Comparison of ENCODE assay signal across 15 cellular contexts in the genomic region with DNA sequence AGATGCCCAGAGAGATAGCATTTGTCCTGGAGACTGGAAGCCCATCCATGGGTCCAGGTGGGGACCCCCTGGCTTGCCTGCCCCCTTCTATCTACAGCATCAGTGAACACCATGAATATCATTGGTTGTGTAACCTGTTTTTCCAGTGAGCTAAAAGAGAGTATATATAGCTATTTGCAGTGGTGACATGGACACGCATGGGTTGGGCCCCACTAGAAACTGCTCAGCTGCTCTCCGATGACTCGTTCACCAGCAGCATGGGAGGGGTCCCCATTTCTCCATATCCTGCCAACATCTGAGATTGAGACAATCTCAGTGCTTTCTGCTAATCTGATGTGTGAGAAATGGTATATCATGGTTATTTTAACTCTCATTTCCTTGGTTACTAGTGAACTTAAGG. TPM values are rescaled to one million over a fixed set of nuclear protein-coding genes. Genes with fewer than 3 reads are reported as not detected.
DNase-seq lines count a peak whose midpoint lies in the region; ATAC-seq and TF ChIP-seq lines count a peak whose summit lies in the region.
"Had no signal": no experiment of that assay in that cellular context is flagged by ENCODE, and none has a peak within 500 bp of the region (broad histone marks: within the 10 kb centered on the region; RNA-seq: fewer than 3 reads in every experiment).

No MANE protein-coding gene starts in this region.

- DNase-seq in CD14-positive monocyte (ENCODE audit: low spot score) (peak; percentile 78), COLO668 (lab: John Stamatoyannopoulos, UW; ENCODE audit: unreplicated experiment) (peak; percentile 14), left lung (no peak), transverse colon (no peak), HuH-7 (ENCODE audit: low spot score) (no peak)
- no peak for DNase-seq in activated CD4-positive, alpha-beta T cell treated with anti-CD3 and anti-CD28 coated beads, Interleukin-2, amount 10 ng/mL, durations not matched to agents 7 days and 5 days
- DNase-seq: heart right ventricle, natural killer cell, NCI-H2171, stomach had no signal

- peaks cover 43% of the 10 kb centered on the region for H3K4me1 Mint-ChIP-seq in CD14-positive monocyte
- peaks cover 45% of the 10 kb centered on the region for H3K4me1 Mint-ChIP-seq in activated CD4-positive, alpha-beta T cell treated with anti-CD3 and anti-CD28 coated beads, Interleukin-2, amount 10 ng/mL, durations not matched to agents 7 days and 5 days

- in situ Hi-C loops in transverse colon (cut with MboI; ENCODE audit: low pct_ligation_motif_present in 1 of 4, low pct_unique_long_range_greater_than_20kb in 1 of 4, low sequenced_read_pairs in 3 of 4) = no loop called here

- TF ChIP-seq POLR2A in transverse colon (IDR thresholded peaks at IDR 0.05) = no peak

- H3K4me3 Mint-ChIP-seq in CD14-positive monocyte = peak overlapping the region in 1 of 2 donors; percentile 4
- H3K4me3 Mint-ChIP-seq in activated CD4-positive, alpha-beta T cell treated with anti-CD3 and anti-CD28 coated beads, Interleukin-2, amount 10 ng/mL, durations not matched to agents 7 days and 5 days = no peak overlapping the region
- H3K4me3 Mint-ChIP-seq: activated naive CD4-positive, alpha-beta T cell treated with anti-CD3 and anti-CD28 coated beads, Interleukin-2, amount 50 U/mL, for 24 hours; natural killer cell had no signal

- WGBS in transverse colon (ENCODE audit: low coverage in 1 of 2), 2 donors = 38 to 56% methylated on average over 3 of the region's 3 CpGs

- H3K9me3 ChIP-seq in left lung (no peaks in the 10 kb centered on the region), transverse colon (no peaks in the 10 kb centered on the region)
- H3K9me3 ChIP-seq: heart right ventricle, stomach had no signal

- peak overlapping the region in 3 of 7 donors; percentile 66 to 94 (median 93) for H3K27ac Mint-ChIP-seq in CD14-positive monocyte
- H3K27ac Mint-ChIP-seq in activated CD4-positive, alpha-beta T cell treated with anti-CD3 and anti-CD28 coated beads, Interleukin-2, amount 10 ng/mL, durations not matched to agents 7 days and 5 days = peak overlapping the region; percentile 11
- H3K27ac Mint-ChIP-seq: activated naive CD4-positive, alpha-beta T cell treated with anti-CD3 and anti-CD28 coated beads, Interleukin-2, amount 50 U/mL, for 24 hours; natural killer cell had no signal

- H3K27ac ChIP-seq in left lung = no peak overlapping the region
- H3K27ac ChIP-seq in transverse colon = no peak overlapping the region
- H3K27ac ChIP-seq: cardiac muscle cell, heart right ventricle, stomach had no signal

- no peaks in the 10 kb centered on the region for H3K27me3 ChIP-seq in left lung
- H3K27me3 ChIP-seq in transverse colon = no peaks in the 10 kb centered on the region
- H3K27me3 ChIP-seq: cardiac muscle cell, stomach had no signal

- POLR2A ChIA-PET in activated CD4-positive, alpha-beta T cell treated with anti-CD3 and anti-CD28 coated beads, Interleukin-2, amount 10 ng/mL, durations not matched to agents 7 days and 5 days (lab: Charles Lee) = no interaction called here

- intact Hi-C loops in CD14-positive monocyte (cut with micrococcal nuclease) = no loop called here
- intact Hi-C loops in left lung (cut with DNase I) = no loop called here
- intact Hi-C loops in transverse colon (cut with DNase I; ENCODE audit: low total_unique reads) = no loop called here

- H3K36me3 Mint-ChIP-seq in CD14-positive monocyte = no peaks in the 10 kb centered on the region
- peaks cover 2% of the 10 kb centered on the region for H3K36me3 Mint-ChIP-seq in activated CD4-positive, alpha-beta T cell treated with anti-CD3 and anti-CD28 coated beads, Interleukin-2, amount 10 ng/mL, durations not matched to agents 7 days and 5 days (ENCODE audit: low read depth)
- H3K36me3 Mint-ChIP-seq: natural killer cell had no signal

- H3K36me3 ChIP-seq in left lung (no peaks in the 10 kb centered on the region), transverse colon (no peaks in the 10 kb centered on the region)
- H3K36me3 ChIP-seq: cardiac muscle cell, heart right ventricle, stomach had no signal

- CTCF ChIA-PET in activated CD4-positive, alpha-beta T cell treated with anti-CD3 and anti-CD28 coated beads, Interleukin-2, amount 10 ng/mL, durations not matched to agents 7 days and 5 days (lab: Charles Lee) = interaction anchor here (0.5 to 1.5 kb wide), 7 partner anchors 9 to 72 kb away, joined by 3 to 5 read pairs (median 3); no protein-coding TSS in a partner anchor

- TF ChIP-seq EP300 in transverse colon (IDR thresholded peaks at IDR 0.05; ENCODE audit: low read depth) = no peak

- TF ChIP-seq CTCF in CD14-positive monocyte (IDR thresholded peaks at IDR 0.05) = no peak
- no peak for TF ChIP-seq CTCF in left lung (IDR thresholded peaks at IDR 0.05)
- TF ChIP-seq CTCF in transverse colon (IDR thresholded peaks at IDR 0.05) = no peak

- no peaks in the 10 kb centered on the region for H3K9me3 Mint-ChIP-seq in CD14-positive monocyte
- no peaks in the 10 kb centered on the region for H3K9me3 Mint-ChIP-seq in activated CD4-positive, alpha-beta T cell treated with anti-CD3 and anti-CD28 coated beads, Interleukin-2, amount 10 ng/mL, durations not matched to agents 7 days and 5 days
- H3K9me3 Mint-ChIP-seq: activated naive CD4-positive, alpha-beta T cell treated with anti-CD3 and anti-CD28 coated beads, Interleukin-2, amount 50 U/mL, for 24 hours; natural killer cell had no signal

- H3K4me3 ChIP-seq in left lung (no peak overlapping the region), transverse colon (no peak overlapping the region)
- H3K4me3 ChIP-seq: cardiac muscle cell, heart right ventricle, stomach had no signal

- H3K4me1 ChIP-seq in left lung = peaks cover 4 to 19% of the 10 kb centered on the region in 2 donors
- peaks cover 4 to 24% (median 17%) of the 10 kb centered on the region in 4 donors for H3K4me1 ChIP-seq in transverse colon

- peak; percentile 16 for ATAC-seq in left lung
- ATAC-seq in HG02571 (IDR thresholded peaks at IDR 0.05; ENCODE audit: unreplicated experiment) = no peak
- ATAC-seq: heart right ventricle, natural killer cell had no signal

- H3K27me3 Mint-ChIP-seq in CD14-positive monocyte (ENCODE audit: low read depth in 3 of 3) = peaks cover 0 to 5% (median 2%) of the 10 kb centered on the region in 3 donors
- no peaks in the 10 kb centered on the region for H3K27me3 Mint-ChIP-seq in activated CD4-positive, alpha-beta T cell treated with anti-CD3 and anti-CD28 coated beads, Interleukin-2, amount 10 ng/mL, durations not matched to agents 7 days and 5 days
- H3K27me3 Mint-ChIP-seq: activated naive CD4-positive, alpha-beta T cell treated with anti-CD3 and anti-CD28 coated beads, Interleukin-2, amount 50 U/mL, for 24 hours had no signal

RNA-seq across cellular contexts. Expression of gene ZC3H12D, which starts 4.0 kb away (rescaled TPM):
- polyA plus RNA-seq in CD14-positive monocyte = 1 to 10 TPM in 1 of 2 donors, under 1 TPM in 1; 0.96 to 1.2 TPM
- total RNA-seq in activated CD4-positive, alpha-beta T cell treated with anti-CD3 and anti-CD28 coated beads, Interleukin-2, amount 10 ng/mL, durations not matched to agents 7 days and 5 days = 10 to 100 TPM; 10.7 to 16.5 TPM
- total RNA-seq in left lung (1 to 10 TPM; 1.9 to 4.1 TPM), transverse colon (10 to 100 TPM in 3 of 4 donors, 1 to 10 TPM in 1; 1.8 to 24.3 (median 12.1) TPM)
- total RNA-seq: endothelial cell of umbilical vein, MCF 10A had no signal

RNA-seq across cellular contexts. Expression of gene PPIL4, which starts 57.0 kb away (rescaled TPM):
- polyA plus RNA-seq in CD14-positive monocyte = 1 to 10 TPM; 4.4 to 9.2 TPM
- total RNA-seq in activated CD4-positive, alpha-beta T cell treated with anti-CD3 and anti-CD28 coated beads, Interleukin-2, amount 10 ng/mL, durations not matched to agents 7 days and 5 days = 10 to 100 TPM; 17.6 to 20.1 TPM
- total RNA-seq in left lung (10 to 100 TPM; 22.4 to 25.7 TPM), transverse colon (10 to 100 TPM; 10.1 to 30.5 (median 19.0) TPM)

Comparison
In these comparisons a context has a peak if more than half of its experiments do, and no peak if none do; other contexts are left out.
1. DNase-seq: peak in CD14-positive monocyte (single experiment) and COLO668 (single experiment); none in activated CD4-positive, alpha-beta T cell treated with anti-CD3 and anti-CD28 coated beads, Interleukin-2, amount 10 ng/mL, durations not matched to agents 7 days and 5 days (single experiment), left lung (0 of 2), transverse colon (single experiment) and HuH-7 (single experiment).